Comparison of ENCODE assay signal across 16 cellular contexts in the genomic region with DNA sequence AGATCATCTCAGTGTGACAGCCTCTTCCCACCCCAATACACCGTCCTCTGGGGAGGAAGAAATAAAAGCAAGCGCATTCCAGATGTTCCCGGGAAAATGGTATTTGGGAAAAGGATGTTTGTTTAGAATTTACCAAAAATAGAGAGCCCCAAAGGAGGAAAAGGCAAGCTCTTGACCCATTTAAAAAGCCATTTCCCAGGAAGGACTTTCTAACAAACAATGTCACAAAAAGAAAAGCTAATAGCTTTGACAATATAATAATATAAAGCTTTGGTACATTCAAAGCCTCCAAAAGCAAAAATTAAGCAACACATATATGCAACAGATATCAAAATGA.
DNase-seq lines count a peak whose midpoint lies in the region; ATAC-seq and TF ChIP-seq lines count a peak whose summit lies in the region.
"Had no signal": no experiment of that assay in that cellular context is flagged by ENCODE, and none has a peak within 500 bp of the region (broad histone marks: within the 10 kb centered on the region; RNA-seq: fewer than 3 reads in every experiment).

No MANE protein-coding gene starts in this region.

- peaks cover 37% of the 10 kb centered on the region for H3K4me1 Mint-ChIP-seq in neural progenitor cell

- no peaks in the 10 kb centered on the region for H3K36me3 Mint-ChIP-seq in neural progenitor cell

- WGBS in heart left ventricle, 4 donors = 39 to 57% (median 50%) methylated on average over 3 of the region's 3 CpGs
- WGBS in right cardiac atrium = 39% methylated on average over 3 of the region's 3 CpGs
- WGBS in adrenal gland, 4 donors = 53 to 74% (median 64%) methylated on average over 3 of the region's 3 CpGs
- WGBS in transverse colon (ENCODE audit: low coverage in 1 of 2), 2 donors = 48 to 67% methylated on average over 2 to 3 of the region's 3 CpGs

- TF ChIP-seq CTCF in heart left ventricle (IDR thresholded peaks at IDR 0.05) (no peak), adrenal gland (IDR thresholded peaks at IDR 0.05) (no peak), neural progenitor cell (IDR thresholded peaks at IDR 0.05) (no peak), transverse colon (IDR thresholded peaks at IDR 0.05) (no peak), WERI-Rb-1 (IDR thresholded peaks at IDR 0.05; ENCODE audit: low read depth, low read length) (no peak)

- no peaks in the 10 kb centered on the region for H3K27me3 ChIP-seq in heart left ventricle
- H3K27me3 ChIP-seq in right cardiac atrium (ENCODE audit: control insufficient read depth, insufficient read depth) = no peaks in the 10 kb centered on the region
- H3K27me3 ChIP-seq in adrenal gland = no peaks in the 10 kb centered on the region
- no peaks in the 10 kb centered on the region for H3K27me3 ChIP-seq in neural progenitor cell
- no peaks in the 10 kb centered on the region for H3K27me3 ChIP-seq in transverse colon
- no peaks in the 10 kb centered on the region for H3K27me3 ChIP-seq in WERI-Rb-1 (ENCODE audit: insufficient read depth, low read depth, severe bottlenecking)

- no peak overlapping the region for H3K4me3 Mint-ChIP-seq in neural progenitor cell

- no peak overlapping the region for H3K9ac ChIP-seq in neural progenitor cell
- H3K9ac ChIP-seq: BLaER1 treated with 17β-estradiol and CSF1 and Interleukin-3, amounts not matched to agents 10 nM and 100 nM; GM23248 had no signal

- DNase-seq in heart left ventricle (peak in 1 of 5 donors; percentile 26), right cardiac atrium (no peak), adrenal gland (peak in 1 of 7 donors; percentile 8), neural progenitor cell (ENCODE audit: low spot score) (no peak), transverse colon (no peak), MV-4-11 (lab: John Stamatoyannopoulos, UW) (no peak), WERI-Rb-1 (no peak)
- DNase-seq: DND-41, GM23248, KBM-7, NCI-H146, NCI-H2081, NCI-H774 had no signal

- H3K9me3 Mint-ChIP-seq in neural progenitor cell = no peaks in the 10 kb centered on the region

- TF ChIP-seq POLR2A in heart left ventricle (IDR thresholded peaks at IDR 0.05) (no peak), adrenal gland (IDR thresholded peaks at IDR 0.05) (no peak), transverse colon (IDR thresholded peaks at IDR 0.05) (no peak)

- intact Hi-C loops in heart left ventricle (cut with DNase I) (no loop called here), right cardiac atrium (cut with DNase I) (no loop called here), adrenal gland (cut with DNase I) (no loop called here), transverse colon (cut with DNase I; ENCODE audit: low total_unique reads) (no loop called here)

- H3K4me1 ChIP-seq in heart left ventricle (peaks cover 9 to 82% (median 49%) of the 10 kb centered on the region in 12 donors), right cardiac atrium (ENCODE audit: control insufficient read depth, insufficient read depth, low read length) (peaks cover 33% of the 10 kb centered on the region), adrenal gland (replicated peaks in 1 of 2) (peaks cover 20 to 29% of the 10 kb centered on the region in 2 donors), neural progenitor cell (peaks cover 10% of the 10 kb centered on the region), transverse colon (peaks cover 5 to 16% (median 8%) of the 10 kb centered on the region in 4 donors)

- no peaks in the 10 kb centered on the region for H4K20me1 ChIP-seq in neural progenitor cell (ENCODE audit: low read depth)

- TF ChIP-seq EP300 in transverse colon (IDR thresholded peaks at IDR 0.05; ENCODE audit: low read depth) = no peak

- H3K9me3 ChIP-seq in heart left ventricle = peaks cover 0 to 9% (median 6%) of the 10 kb centered on the region in 12 donors
- no peaks in the 10 kb centered on the region for H3K9me3 ChIP-seq in right cardiac atrium (ENCODE audit: control insufficient read depth, low read length)
- no peaks in the 10 kb centered on the region for H3K9me3 ChIP-seq in adrenal gland (replicated peaks in 1 of 3)
- no peaks in the 10 kb centered on the region for H3K9me3 ChIP-seq in neural progenitor cell (ENCODE audit: low read depth)
- H3K9me3 ChIP-seq in transverse colon = no peaks in the 10 kb centered on the region
- H3K9me3 ChIP-seq in WERI-Rb-1 (ENCODE audit: severe bottlenecking) = peaks cover 8% of the 10 kb centered on the region

- H3K4me3 ChIP-seq in heart left ventricle (no peak overlapping the region), right cardiac atrium (ENCODE audit: low read length) (no peak overlapping the region), adrenal gland (no peak overlapping the region), neural progenitor cell (no peak overlapping the region), transverse colon (no peak overlapping the region), WERI-Rb-1 (ENCODE audit: low read depth, low read length) (no peak overlapping the region)
- H3K4me3 ChIP-seq: BLaER1 treated with 17β-estradiol and CSF1 and Interleukin-3, amounts not matched to agents 10 nM and 100 nM; GM23248 had no signal

- H3K27ac ChIP-seq in heart left ventricle = peak overlapping the region in 9 of 12 donors; percentile 2 to 64 (median 38)
- no peak overlapping the region for H3K27ac ChIP-seq in right cardiac atrium (ENCODE audit: low read length)
- peak overlapping the region in 4 of 5 donors; percentile 60 to 90 (median 72) for H3K27ac ChIP-seq in adrenal gland
- no peak overlapping the region for H3K27ac ChIP-seq in neural progenitor cell
- H3K27ac ChIP-seq in transverse colon = peak overlapping the region in 3 of 4 donors; percentile 19 to 76 (median 61)
- no peak overlapping the region for H3K27ac ChIP-seq in WERI-Rb-1
- H3K27ac ChIP-seq: BLaER1 treated with 17β-estradiol and CSF1 and Interleukin-3, amounts not matched to agents 10 nM and 100 nM; GM23248 had no signal

- H3F3A ChIP-seq in neural progenitor cell (ENCODE audit: low read depth) = no peaks in the 10 kb centered on the region

- H3K4me2 ChIP-seq in neural progenitor cell = no peak overlapping the region

- no peak overlapping the region for H2AFZ ChIP-seq in neural progenitor cell (replicated peaks)
- H2AFZ ChIP-seq: GM23248 had no signal

- H3K27ac Mint-ChIP-seq in neural progenitor cell = peak overlapping the region; percentile 44

- in situ Hi-C loops in transverse colon (cut with MboI; ENCODE audit: low pct_ligation_motif_present in 1 of 4, low pct_unique_long_range_greater_than_20kb in 1 of 4, low sequenced_read_pairs in 3 of 4) = no loop called here

- H3K27me3 Mint-ChIP-seq in neural progenitor cell (ENCODE audit: insufficient read depth, low read depth) = peaks cover 18% of the 10 kb centered on the region

- H3K36me3 ChIP-seq in heart left ventricle = no peaks in the 10 kb centered on the region
- no peaks in the 10 kb centered on the region for H3K36me3 ChIP-seq in adrenal gland (replicated peaks in 1 of 2)
- no peaks in the 10 kb centered on the region for H3K36me3 ChIP-seq in neural progenitor cell
- H3K36me3 ChIP-seq in transverse colon = no peaks in the 10 kb centered on the region
- H3K36me3 ChIP-seq in WERI-Rb-1 = no peaks in the 10 kb centered on the region
- H3K36me3 ChIP-seq: BLaER1 treated with 17β-estradiol and CSF1 and Interleukin-3, amounts not matched to agents 10 nM and 100 nM had no signal

- ATAC-seq in heart left ventricle = peak in 1 of 4 donors; percentile 8
- no peak for ATAC-seq in right cardiac atrium
- ATAC-seq in HG03039 (IDR thresholded peaks at IDR 0.05; ENCODE audit: unreplicated experiment) = no peak
- ATAC-seq: HCT116 had no signal

- no peaks in the 10 kb centered on the region for H3K79me2 ChIP-seq in neural progenitor cell (ENCODE audit: low read depth)

Comparison
In these comparisons a context has a peak if more than half of its experiments do, and no peak if none do; other contexts are left out.
1. H3K27ac ChIP-seq: peak in heart left ventricle (9 of 12), adrenal gland (4 of 5) and transverse colon (3 of 4); none in right cardiac atrium (single experiment), neural progenitor cell (single experiment) and WERI-Rb-1 (single experiment).